26 cellular contexts compared by ENCODE assay signal in genomic region chr14:37791384-37792036, GRCh38.
"Had no signal": no experiment of that assay in that cellular context is flagged by ENCODE, and none has a peak within 500 bp of the region (broad histone marks: within the 10 kb centered on the region; RNA-seq: fewer than 3 reads in every experiment).

No MANE protein-coding gene starts in this region.

- ATAC-seq: esophagus mucosa, left cardiac atrium, lower lobe of right lung, natural killer cell, T-helper 17 cell had no signal

- H3K4me1 ChIP-seq: lower lobe of right lung, prostate gland, spleen, suprapubic skin, tibial artery had no signal

- DNase-seq: activated CD4-positive, alpha-beta memory T cell treated with anti-CD3 and anti-CD28 coated beads for 36 hours; activated CD4-positive, alpha-beta T cell treated with anti-CD3 and anti-CD28 coated beads, Interleukin-2, amount 10 ng/mL, durations not matched to agents 24 days and 14 days; activated CD4-positive, CD25-positive, alpha-beta regulatory T cell treated with anti-CD3 and anti-CD28 coated beads, Interleukin-2, amount 50 U/mL, for 72 hours; activated CD8-positive, alpha-beta memory T cell treated with anti-CD3 and anti-CD28 coated beads, Interleukin-2, amount 50 U/mL, for 4 hours; activated gamma-delta T cell; activated naive CD4-positive, alpha-beta T cell treated with anti-CD3 and anti-CD28 coated beads, Interleukin-2, amount 10 ng/mL, durations not matched to agents 7 days and 5 days; activated naive CD8-positive, alpha-beta T cell treated with anti-CD3 and anti-CD28 coated beads, Interleukin-2, amount 10 ng/mL, durations not matched to agents 7 days and 5 days; activated T-cell treated with anti-CD3 and anti-CD28 coated beads, Interleukin-2, amount 50 U/mL, for 1 hour; central memory CD4-positive, alpha-beta T cell; endodermal cell; foreskin fibroblast; head of caudate nucleus; hippocampal formation; left cardiac atrium; lower lobe of right lung; mesendoderm; natural killer cell; spleen; stimulated activated naive CD4-positive, alpha-beta T cell; T-helper 17 cell; T1000; tibial artery; WERI-Rb-1 had no signal

- H3K9me3 ChIP-seq: lower lobe of right lung, prostate gland, suprapubic skin, tibial artery had no signal

- H3K27me3 ChIP-seq: spleen, suprapubic skin, tibial artery had no signal

- H3K36me3 ChIP-seq: lower lobe of right lung, prostate gland, spleen, suprapubic skin, tibial artery, WERI-Rb-1 had no signal

- H3K4me3 ChIP-seq: lower lobe of right lung, prostate gland, spleen, suprapubic skin, tibial artery had no signal

- H3K27ac ChIP-seq: lower lobe of right lung, prostate gland, spleen, suprapubic skin, tibial artery, WERI-Rb-1 had no signal
